ENCODE assay signal across 1 cellular context in genomic region chr17:59329558-59330313, GRCh38.
TF ChIP-seq lines count a peak whose summit lies in the region.

No MANE protein-coding gene starts in this region.

TF ChIP-seq in HepG2, 621 proteins besides CTCF, POLR2A, EP300 and RAD21 (continued from another document and continues in another):
- no peak for TF ChIP-seq ZBTB14 (CRISPR knock-in tag; IDR thresholded peaks at IDR 0.05)
- no peak for TF ChIP-seq SNRNP70 (IDR thresholded peaks at IDR 0.05; ENCODE audit: low read depth, low read length)
- TF ChIP-seq HBP1 (CRISPR knock-in tag; IDR thresholded peaks at IDR 0.05; ENCODE audit: low read depth), result 0 out of 2 replicates have a peak, but pooled peaks have one; percentile 66
- no peak for TF ChIP-seq ZNF776 (CRISPR knock-in tag; IDR thresholded peaks at IDR 0.05)
- peak; percentile 75 for TF ChIP-seq ZNF792 (CRISPR knock-in tag; IDR thresholded peaks at IDR 0.05)
- 0 out of 2 replicates have a peak, but pooled peaks have one; percentile 59 for TF ChIP-seq ZBTB39 (CRISPR knock-in tag; IDR thresholded peaks at IDR 0.05)
- peak; percentile 41; the same call in 1 of the 2 replicates for TF ChIP-seq MTA3 (CRISPR knock-in tag; IDR thresholded peaks at IDR 0.05)
- no peak for TF ChIP-seq ZNF574 (CRISPR knock-in tag; IDR thresholded peaks at IDR 0.05)
- TF ChIP-seq MNT (IDR thresholded peaks at IDR 0.05), result no peak
- no peak for TF ChIP-seq ELF4 (CRISPR knock-in tag; IDR thresholded peaks at IDR 0.05; ENCODE audit: borderline replicate concordance)
- TF ChIP-seq MED1 (CRISPR knock-in tag; IDR thresholded peaks at IDR 0.05), result peak; percentile 72
- TF ChIP-seq ARID5B (CRISPR knock-in tag; IDR thresholded peaks at IDR 0.05), result peak; percentile 79; the same call in 1 of the 2 replicates
- no peak for TF ChIP-seq ZNF512 (CRISPR knock-in tag; IDR thresholded peaks at IDR 0.05)
- TF ChIP-seq SRSF4 (IDR thresholded peaks at IDR 0.05; ENCODE audit: low read depth, low read length, poor library complexity, severe bottlenecking), result no peak
- no peak for TF ChIP-seq SAFB2 (CRISPR knock-in tag; IDR thresholded peaks at IDR 0.05; ENCODE audit: borderline replicate concordance, low read depth)
- TF ChIP-seq ZFP1 (CRISPR knock-in tag; IDR thresholded peaks at IDR 0.05), result 0 out of 2 replicates have a peak, but pooled peaks have one; percentile 62
- TF ChIP-seq NR2F6 (IDR thresholded peaks at IDR 0.05), result 0 out of 2 replicates have a peak, but pooled peaks have one; percentile 35
- 0 out of 2 replicates have a peak, but pooled peaks have one; percentile 31 for TF ChIP-seq NR2F6 (CRISPR knock-in tag; IDR thresholded peaks at IDR 0.05)
- TF ChIP-seq CEBPZ (IDR thresholded peaks at IDR 0.05; ENCODE audit: low read length), result no peak
- peak; percentile 65; the same call in 1 of the 2 replicates for TF ChIP-seq YEATS2 (CRISPR knock-in tag; IDR thresholded peaks at IDR 0.05; ENCODE audit: borderline replicate concordance)
- peak; percentile 38 for TF ChIP-seq CBX1 (IDR thresholded peaks at IDR 0.05; ENCODE audit: low read depth)
- no peak for TF ChIP-seq TERF1 (CRISPR knock-in tag; IDR thresholded peaks at IDR 0.05)
- TF ChIP-seq SMC3 (IDR thresholded peaks at IDR 0.05; ENCODE audit: low read length), result peak; percentile 94
- TF ChIP-seq SIN3B (IDR thresholded peaks at IDR 0.05; ENCODE audit: low read length), result no peak; the same call in 1 of the 2 replicates
- no peak for TF ChIP-seq KDM1A (CRISPR knock-in tag; IDR thresholded peaks at IDR 0.05)
- no peak for TF ChIP-seq ZNF136 (CRISPR knock-in tag; IDR thresholded peaks at IDR 0.05; ENCODE audit: low read depth)
- no peak for TF ChIP-seq KLF15 (CRISPR knock-in tag; IDR thresholded peaks at IDR 0.05; ENCODE audit: borderline replicate concordance)
- no peak for TF ChIP-seq YY1 (IDR thresholded peaks at IDR 0.05; ENCODE audit: insufficient read depth, insufficient replicate concordance, low read depth, low read length)
- no peak for TF ChIP-seq ZNF598 (CRISPR knock-in tag; IDR thresholded peaks at IDR 0.05; ENCODE audit: borderline replicate concordance)
- TF ChIP-seq FIP1L1 (IDR thresholded peaks at IDR 0.05; ENCODE audit: borderline replicate concordance, insufficient read depth, low read depth, low read length), result no peak
- TF ChIP-seq ZNF3 (CRISPR knock-in tag; IDR thresholded peaks at IDR 0.05), result 0 out of 2 replicates have a peak, but pooled peaks have one; percentile 15
